In the genomic region with DNA sequence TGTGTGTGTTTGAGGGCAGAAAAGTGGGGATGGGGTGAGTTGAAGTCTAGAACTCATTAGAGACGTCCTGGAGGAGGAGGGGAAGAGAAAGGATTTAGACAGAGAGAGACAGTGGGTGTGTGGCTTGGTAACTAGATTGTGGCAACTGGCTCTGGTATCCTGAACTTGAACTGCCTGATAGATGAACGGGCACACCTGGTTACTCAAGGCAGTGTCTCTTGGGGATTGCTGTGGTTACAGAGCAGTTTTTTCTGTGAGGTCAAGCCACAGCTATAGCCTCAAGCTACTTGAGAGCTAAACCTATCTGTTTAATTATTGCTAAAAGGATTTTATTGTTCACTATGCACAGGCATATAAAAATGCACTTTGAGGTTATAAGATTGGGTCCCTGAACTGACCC, we compare ENCODE assay signal across 1 cellular context.
TF ChIP-seq lines count a peak whose summit lies in the region.

No MANE protein-coding gene starts in this region.

TF ChIP-seq in H1, 55 proteins besides CTCF, POLR2A, EP300 and RAD21 (continued from another document):
- TF ChIP-seq, protein P1, sequence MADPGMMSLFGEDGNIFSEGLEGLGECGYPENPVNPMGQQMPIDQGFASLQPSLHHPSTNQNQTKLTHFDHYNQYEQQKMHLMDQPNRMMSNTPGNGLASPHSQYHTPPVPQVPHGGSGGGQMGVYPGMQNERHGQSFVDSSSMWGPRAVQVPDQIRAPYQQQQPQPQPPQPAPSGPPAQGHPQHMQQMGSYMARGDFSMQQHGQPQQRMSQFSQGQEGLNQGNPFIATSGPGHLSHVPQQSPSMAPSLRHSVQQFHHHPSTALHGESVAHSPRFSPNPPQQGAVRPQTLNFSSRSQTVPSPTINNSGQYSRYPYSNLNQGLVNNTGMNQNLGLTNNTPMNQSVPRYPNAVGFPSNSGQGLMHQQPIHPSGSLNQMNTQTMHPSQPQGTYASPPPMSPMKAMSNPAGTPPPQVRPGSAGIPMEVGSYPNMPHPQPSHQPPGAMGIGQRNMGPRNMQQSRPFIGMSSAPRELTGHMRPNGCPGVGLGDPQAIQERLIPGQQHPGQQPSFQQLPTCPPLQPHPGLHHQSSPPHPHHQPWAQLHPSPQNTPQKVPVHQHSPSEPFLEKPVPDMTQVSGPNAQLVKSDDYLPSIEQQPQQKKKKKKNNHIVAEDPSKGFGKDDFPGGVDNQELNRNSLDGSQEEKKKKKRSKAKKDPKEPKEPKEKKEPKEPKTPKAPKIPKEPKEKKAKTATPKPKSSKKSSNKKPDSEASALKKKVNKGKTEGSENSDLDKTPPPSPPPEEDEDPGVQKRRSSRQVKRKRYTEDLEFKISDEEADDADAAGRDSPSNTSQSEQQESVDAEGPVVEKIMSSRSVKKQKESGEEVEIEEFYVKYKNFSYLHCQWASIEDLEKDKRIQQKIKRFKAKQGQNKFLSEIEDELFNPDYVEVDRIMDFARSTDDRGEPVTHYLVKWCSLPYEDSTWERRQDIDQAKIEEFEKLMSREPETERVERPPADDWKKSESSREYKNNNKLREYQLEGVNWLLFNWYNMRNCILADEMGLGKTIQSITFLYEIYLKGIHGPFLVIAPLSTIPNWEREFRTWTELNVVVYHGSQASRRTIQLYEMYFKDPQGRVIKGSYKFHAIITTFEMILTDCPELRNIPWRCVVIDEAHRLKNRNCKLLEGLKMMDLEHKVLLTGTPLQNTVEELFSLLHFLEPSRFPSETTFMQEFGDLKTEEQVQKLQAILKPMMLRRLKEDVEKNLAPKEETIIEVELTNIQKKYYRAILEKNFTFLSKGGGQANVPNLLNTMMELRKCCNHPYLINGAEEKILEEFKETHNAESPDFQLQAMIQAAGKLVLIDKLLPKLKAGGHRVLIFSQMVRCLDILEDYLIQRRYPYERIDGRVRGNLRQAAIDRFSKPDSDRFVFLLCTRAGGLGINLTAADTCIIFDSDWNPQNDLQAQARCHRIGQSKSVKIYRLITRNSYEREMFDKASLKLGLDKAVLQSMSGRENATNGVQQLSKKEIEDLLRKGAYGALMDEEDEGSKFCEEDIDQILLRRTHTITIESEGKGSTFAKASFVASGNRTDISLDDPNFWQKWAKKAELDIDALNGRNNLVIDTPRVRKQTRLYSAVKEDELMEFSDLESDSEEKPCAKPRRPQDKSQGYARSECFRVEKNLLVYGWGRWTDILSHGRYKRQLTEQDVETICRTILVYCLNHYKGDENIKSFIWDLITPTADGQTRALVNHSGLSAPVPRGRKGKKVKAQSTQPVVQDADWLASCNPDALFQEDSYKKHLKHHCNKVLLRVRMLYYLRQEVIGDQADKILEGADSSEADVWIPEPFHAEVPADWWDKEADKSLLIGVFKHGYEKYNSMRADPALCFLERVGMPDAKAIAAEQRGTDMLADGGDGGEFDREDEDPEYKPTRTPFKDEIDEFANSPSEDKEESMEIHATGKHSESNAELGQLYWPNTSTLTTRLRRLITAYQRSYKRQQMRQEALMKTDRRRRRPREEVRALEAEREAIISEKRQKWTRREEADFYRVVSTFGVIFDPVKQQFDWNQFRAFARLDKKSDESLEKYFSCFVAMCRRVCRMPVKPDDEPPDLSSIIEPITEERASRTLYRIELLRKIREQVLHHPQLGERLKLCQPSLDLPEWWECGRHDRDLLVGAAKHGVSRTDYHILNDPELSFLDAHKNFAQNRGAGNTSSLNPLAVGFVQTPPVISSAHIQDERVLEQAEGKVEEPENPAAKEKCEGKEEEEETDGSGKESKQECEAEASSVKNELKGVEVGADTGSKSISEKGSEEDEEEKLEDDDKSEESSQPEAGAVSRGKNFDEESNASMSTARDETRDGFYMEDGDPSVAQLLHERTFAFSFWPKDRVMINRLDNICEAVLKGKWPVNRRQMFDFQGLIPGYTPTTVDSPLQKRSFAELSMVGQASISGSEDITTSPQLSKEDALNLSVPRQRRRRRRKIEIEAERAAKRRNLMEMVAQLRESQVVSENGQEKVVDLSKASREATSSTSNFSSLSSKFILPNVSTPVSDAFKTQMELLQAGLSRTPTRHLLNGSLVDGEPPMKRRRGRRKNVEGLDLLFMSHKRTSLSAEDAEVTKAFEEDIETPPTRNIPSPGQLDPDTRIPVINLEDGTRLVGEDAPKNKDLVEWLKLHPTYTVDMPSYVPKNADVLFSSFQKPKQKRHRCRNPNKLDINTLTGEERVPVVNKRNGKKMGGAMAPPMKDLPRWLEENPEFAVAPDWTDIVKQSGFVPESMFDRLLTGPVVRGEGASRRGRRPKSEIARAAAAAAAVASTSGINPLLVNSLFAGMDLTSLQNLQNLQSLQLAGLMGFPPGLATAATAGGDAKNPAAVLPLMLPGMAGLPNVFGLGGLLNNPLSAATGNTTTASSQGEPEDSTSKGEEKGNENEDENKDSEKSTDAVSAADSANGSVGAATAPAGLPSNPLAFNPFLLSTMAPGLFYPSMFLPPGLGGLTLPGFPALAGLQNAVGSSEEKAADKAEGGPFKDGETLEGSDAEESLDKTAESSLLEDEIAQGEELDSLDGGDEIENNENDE (IDR thresholded peaks at IDR 0.05; ENCODE audit: insufficient replicate concordance, low read length): no peak
- no peak for TF ChIP-seq EGR1 (IDR thresholded peaks at IDR 0.05; ENCODE audit: borderline replicate concordance, low read depth, low read length)
- no peak for TF ChIP-seq EZH2 (IDR thresholded peaks at IDR 0.05; ENCODE audit: low read depth, low read length, severe bottlenecking)
- no peak for TF ChIP-seq RXRA (IDR thresholded peaks at IDR 0.05; ENCODE audit: insufficient read depth, low read depth, low read length)
- no peak for TF ChIP-seq TEAD4 (IDR thresholded peaks at IDR 0.05; ENCODE audit: low read depth, low read length)
- TF ChIP-seq NRF1 (IDR thresholded peaks at IDR 0.05; ENCODE audit: low read depth, low read length): no peak
- no peak for TF ChIP-seq SIN3A (conservative IDR thresholded peaks at IDR 0.05 in 1 of 2, IDR thresholded peaks at IDR 0.05 in 1 of 2; ENCODE audit: low read depth in 1 of 2, low read length in 2 of 2)
- TF ChIP-seq CREB1 (IDR thresholded peaks at IDR 0.05): no peak
